In the genomic region with DNA sequence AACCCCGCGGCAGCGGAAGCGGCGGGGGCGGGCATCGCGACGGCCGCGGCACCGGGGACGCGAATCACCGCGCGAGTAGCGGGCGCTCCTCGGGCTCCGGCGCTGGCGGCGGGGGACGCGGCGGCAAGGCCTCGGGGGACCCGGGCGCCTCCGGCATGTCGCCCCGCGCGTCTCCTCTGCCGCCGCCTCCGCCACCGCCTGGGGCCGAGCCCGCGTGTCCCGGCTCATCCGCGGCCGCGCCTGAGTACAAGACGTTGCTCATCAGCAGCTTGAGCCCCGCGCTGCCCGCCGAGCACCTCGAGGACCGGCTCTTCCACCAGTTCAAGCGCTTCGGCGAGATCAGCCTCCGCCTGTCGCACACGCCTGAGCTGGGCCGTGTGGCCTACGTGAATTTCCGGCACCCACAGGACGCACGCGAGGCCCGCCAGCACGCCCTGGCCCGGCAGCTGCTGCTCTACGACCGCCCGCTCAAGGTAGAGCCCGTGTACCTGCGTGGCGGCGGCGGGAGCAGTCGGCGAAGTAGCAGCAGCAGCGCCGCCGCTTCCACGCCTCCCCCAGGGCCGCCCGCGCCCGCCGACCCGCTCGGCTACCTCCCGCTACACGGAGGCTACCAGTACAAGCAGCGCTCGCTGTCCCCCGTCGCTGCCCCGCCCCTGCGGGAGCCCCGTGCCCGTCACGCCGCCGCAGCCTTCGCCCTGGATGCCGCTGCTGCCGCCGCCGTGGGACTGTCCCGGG, we compare ENCODE assay signal across 8 cellular contexts. TPM values are rescaled to one million over a fixed set of nuclear protein-coding genes. Genes with fewer than 3 reads are reported as not detected.
DNase-seq lines count a peak whose midpoint lies in the region; ATAC-seq and TF ChIP-seq lines count a peak whose summit lies in the region.

No MANE protein-coding gene starts in this region.

- H4K20me1 ChIP-seq in Karpas-422 (ENCODE audit: insufficient read depth, low read depth, low read length), result peaks cover 23% of the 10 kb centered on the region
- peaks cover 73% of the 10 kb centered on the region for H4K20me1 ChIP-seq in neural progenitor cell (ENCODE audit: low read depth)

- H3K9me3 Mint-ChIP-seq in activated T-helper 17 cell treated with anti-CD3 and anti-CD28 coated beads, Interleukin-2, amount 50 U/mL, for 72 hours, result no peaks in the 10 kb centered on the region
- H3K9me3 Mint-ChIP-seq in neural progenitor cell, result peaks cover 14% of the 10 kb centered on the region

- H3K36me3 ChIP-seq in Karpas-422 (ENCODE audit: insufficient read depth, low read length), result peaks cover 40% of the 10 kb centered on the region; the same call in 1 of the 2 replicates
- peaks cover 14% of the 10 kb centered on the region for H3K36me3 ChIP-seq in neural progenitor cell

- peaks cover 65% of the 10 kb centered on the region for H3F3A ChIP-seq in neural progenitor cell (ENCODE audit: low read depth)

- H3K36me3 Mint-ChIP-seq in activated T-helper 17 cell treated with anti-CD3 and anti-CD28 coated beads, Interleukin-2, amount 50 U/mL, for 72 hours (ENCODE audit: low read depth), result peaks cover 75% of the 10 kb centered on the region
- H3K36me3 Mint-ChIP-seq in neural progenitor cell, result peaks cover 49% of the 10 kb centered on the region

- H3K4me3 ChIP-seq in Karpas-422 (ENCODE audit: low read length) (peak overlapping the region; percentile 81), fibroblast of the aortic adventitia (ENCODE audit: low read depth, low read length) (peak overlapping the region; percentile 76), neural progenitor cell (peak overlapping the region; percentile 92)

- H3K4me1 ChIP-seq in Karpas-422 (ENCODE audit: low read length), result peaks cover 59% of the 10 kb centered on the region
- H3K4me1 ChIP-seq in neural progenitor cell, result peaks cover 30% of the 10 kb centered on the region

- H3K27me3 ChIP-seq in Karpas-422 (ENCODE audit: low read length), result no peaks in the 10 kb centered on the region
- H3K27me3 ChIP-seq in neural progenitor cell, result no peaks in the 10 kb centered on the region

- ATAC-seq in GM21528 (IDR thresholded peaks at IDR 0.05; ENCODE audit: low FRiP score, unreplicated experiment), result peak; percentile 13
- peak; percentile 7 for ATAC-seq in activated T-helper 17 cell treated with anti-CD3 and anti-CD28 coated beads, Interleukin-2, amount 50 U/mL, for 72 hours (replicated peaks)

- TF ChIP-seq CTCF in fibroblast of the aortic adventitia (IDR thresholded peaks at IDR 0.05; ENCODE audit: insufficient read depth, low read length), result no peak
- no peak for TF ChIP-seq CTCF in neural progenitor cell (IDR thresholded peaks at IDR 0.05)

- H3K27ac ChIP-seq in Karpas-422 (ENCODE audit: low read length) (peak overlapping the region; percentile 44; the same call in 1 of the 2 replicates), neural progenitor cell (peak overlapping the region; percentile 92)

- peaks cover 32% of the 10 kb centered on the region for H3K4me1 Mint-ChIP-seq in activated T-helper 17 cell treated with anti-CD3 and anti-CD28 coated beads, Interleukin-2, amount 50 U/mL, for 72 hours
- peaks cover 46% of the 10 kb centered on the region for H3K4me1 Mint-ChIP-seq in neural progenitor cell

- H3K27me3 Mint-ChIP-seq in activated T-helper 17 cell treated with anti-CD3 and anti-CD28 coated beads, Interleukin-2, amount 50 U/mL, for 72 hours, result no peaks in the 10 kb centered on the region
- peaks cover 14% of the 10 kb centered on the region for H3K27me3 Mint-ChIP-seq in neural progenitor cell (ENCODE audit: insufficient read depth, low read depth)

- H3K9me2 ChIP-seq in Karpas-422 (replicated peaks; ENCODE audit: insufficient read depth, low read length), result no peaks in the 10 kb centered on the region

- peak overlapping the region; percentile 65 for H3K4me3 Mint-ChIP-seq in activated T-helper 17 cell treated with anti-CD3 and anti-CD28 coated beads, Interleukin-2, amount 50 U/mL, for 72 hours
- peak overlapping the region; percentile 87 for H3K4me3 Mint-ChIP-seq in neural progenitor cell

- H3K9me3 ChIP-seq in Karpas-422 (ENCODE audit: low read length), result no peaks in the 10 kb centered on the region
- H3K9me3 ChIP-seq in neural progenitor cell (ENCODE audit: low read depth), result no peaks in the 10 kb centered on the region

- in situ Hi-C loops in G401 (cut with HindIII; ENCODE audit: low sequenced_read_pairs), result loop anchor here (25.0 kb wide), 1 partner anchor 779 kb away; a partner anchor contains a TSS

- H2AFZ ChIP-seq in Karpas-422 (ENCODE audit: low read length), result no peak overlapping the region
- peak overlapping the region; percentile 80 for H2AFZ ChIP-seq in neural progenitor cell (replicated peaks)

- H3K27ac Mint-ChIP-seq in activated T-helper 17 cell treated with anti-CD3 and anti-CD28 coated beads, Interleukin-2, amount 50 U/mL, for 72 hours, result peak overlapping the region; percentile 48
- peak overlapping the region; percentile 66 for H3K27ac Mint-ChIP-seq in neural progenitor cell

- peak overlapping the region; percentile 85 for H3K4me2 ChIP-seq in Karpas-422 (ENCODE audit: low read depth, low read length, poor library complexity, severe bottlenecking)
- H3K4me2 ChIP-seq in neural progenitor cell, result peak overlapping the region; percentile 96

- H3K79me2 ChIP-seq in Karpas-422 (ENCODE audit: low read length), result peaks cover 60% of the 10 kb centered on the region
- H3K79me2 ChIP-seq in neural progenitor cell (ENCODE audit: low read depth), result peaks cover 67% of the 10 kb centered on the region

- H3K9ac ChIP-seq in Karpas-422 (ENCODE audit: low read length), result peak overlapping the region; percentile 96
- H3K9ac ChIP-seq in neural progenitor cell, result peak overlapping the region; percentile 99

- DNase-seq in COLO668 (lab: John Stamatoyannopoulos, UW; ENCODE audit: unreplicated experiment) (peak; percentile 53), Karpas-422 (peak; percentile 80), fibroblast of the aortic adventitia (ENCODE audit: low read depth) (no peak), neural progenitor cell (ENCODE audit: low spot score) (peak; percentile 49), G401 (ENCODE audit: low spot score) (no peak), MV-4-11 (lab: John Stamatoyannopoulos, UW) (no peak)

RNA-seq across cellular contexts. Expression of a gene that starts 0.6 kb away (rescaled TPM):
- 17.1 and 26.1 TPM in 2 replicates for total RNA-seq in Karpas-422 (2014; rRNA removed; shearing (Covaris generic); ENCODE audit: low replicate concordance)
- 10 to 100 TPM; 14.6 to 29.8 TPM for total RNA-seq in activated T-helper 17 cell treated with anti-CD3 and anti-CD28 coated beads, Interleukin-2, amount 50 U/mL, for 72 hours
- 28.6 and 32.5 TPM in 2 replicates for total RNA-seq in fibroblast of the aortic adventitia (ENCODE audit: low replicate concordance)
- 28.1 and 47.9 TPM in 2 replicates for total RNA-seq in neural progenitor cell (ENCODE audit: low replicate concordance)
- total RNA-seq in G401 (2014; rRNA removed; shearing (Covaris generic)), result 48.4 and 52.6 TPM in 2 replicates

RNA-seq across cellular contexts. Expression of a gene that starts 6.6 kb away (rescaled TPM):
- total RNA-seq in Karpas-422 (2014; rRNA removed; shearing (Covaris generic); ENCODE audit: low replicate concordance), result 27.2 and 51.8 TPM in 2 replicates
- total RNA-seq in activated T-helper 17 cell treated with anti-CD3 and anti-CD28 coated beads, Interleukin-2, amount 50 U/mL, for 72 hours, result 100 to 1,000 TPM in 1 of 2 donors, 10 to 100 TPM in 1; 76.4 to 157 TPM
- total RNA-seq in fibroblast of the aortic adventitia (ENCODE audit: low replicate concordance) (64.5 and 68.3 TPM in 2 replicates), neural progenitor cell (ENCODE audit: low replicate concordance) (51.1 and 68.9 TPM in 2 replicates)
- 112 and 162 TPM in 2 replicates for total RNA-seq in G401 (2014; rRNA removed; shearing (Covaris generic))

Comparison
In these comparisons a context has a peak if more than half of its experiments do, and no peak if none do; other contexts are left out.
1. DNase-seq: peak in COLO668 (single experiment), Karpas-422 (single experiment) and neural progenitor cell (single experiment); none in fibroblast of the aortic adventitia (single experiment), G401 (single experiment) and MV-4-11 (single experiment).
2. Peak in every context shown above with its lines, with median percentiles within 50 percentile points of each other: H3K4me3 ChIP-seq.